ENCODE assay signal across 8 cellular contexts in the genomic region with DNA sequence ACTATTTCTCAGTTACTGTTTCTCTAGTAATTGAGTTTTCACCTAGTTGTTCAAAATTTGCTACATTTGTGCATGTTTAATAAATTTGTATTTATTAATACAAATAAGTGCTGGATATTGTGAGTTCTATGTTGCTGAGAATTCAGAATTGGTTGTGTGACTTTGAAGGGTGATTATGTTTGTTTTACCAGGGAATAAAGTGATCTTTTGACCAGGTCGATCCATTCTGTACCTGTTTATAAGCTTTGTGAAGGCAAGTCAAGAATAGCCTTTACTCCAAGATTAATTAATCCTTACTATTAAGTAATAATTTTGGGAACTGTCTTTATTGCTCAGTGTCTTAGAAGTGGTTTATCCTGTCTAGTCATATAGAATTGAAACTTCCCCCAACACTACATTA.
"Had no signal": no experiment of that assay in that cellular context is flagged by ENCODE, and none has a peak within 500 bp of the region (broad histone marks: within the 10 kb centered on the region; RNA-seq: fewer than 3 reads in every experiment).

No MANE protein-coding gene starts in this region.

- H3K4me3 ChIP-seq: GM12878 had no signal

- DNase-seq: GDM1, GF-D8 had no signal

- ATAC-seq: GM12878 had no signal

- FAIRE-seq: G401.6, GM12878, GM12891, GM12892, GM18507, GM19239 had no signal
